In the genomic region with DNA sequence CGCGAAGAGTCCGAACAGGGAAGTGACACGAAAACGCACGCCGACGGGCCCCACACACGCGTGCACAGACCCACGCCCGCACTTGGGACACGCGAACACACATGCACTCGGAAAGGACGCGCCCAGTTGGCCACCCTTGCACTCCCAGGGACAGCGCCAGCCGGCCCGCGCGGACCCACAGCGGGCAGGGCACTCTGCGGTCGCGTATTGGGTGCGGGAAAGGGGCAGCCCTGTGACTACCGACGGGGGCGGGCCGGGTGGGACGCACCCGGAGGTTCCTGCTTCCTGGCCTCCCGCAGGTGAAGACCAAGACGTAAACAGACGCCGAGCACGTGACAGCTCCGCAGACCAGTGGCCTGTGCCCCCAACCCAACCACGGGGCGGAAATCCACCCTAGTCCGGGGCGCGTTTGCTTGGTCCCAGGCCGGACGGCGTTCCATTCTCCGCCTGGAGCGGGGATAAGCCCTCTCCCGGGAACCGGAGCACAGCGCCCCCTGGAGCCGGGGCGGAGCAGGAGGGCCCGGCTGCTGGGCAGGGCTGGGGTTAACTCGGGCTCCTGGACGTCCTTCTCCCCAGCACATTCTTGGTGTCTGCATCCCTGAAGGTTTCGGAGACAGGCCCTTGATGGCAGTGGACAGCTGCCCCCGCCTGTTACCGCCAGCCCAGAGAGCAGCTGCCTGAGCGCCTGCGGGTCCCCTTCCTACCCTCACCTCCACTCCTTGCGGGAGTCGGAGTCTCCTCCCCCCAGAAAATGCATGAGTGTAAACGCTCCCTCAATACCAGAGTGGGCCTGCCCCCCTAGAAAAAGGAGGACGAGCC, we compare ENCODE assay signal across 2 cellular contexts.
A peak's percentile ranks its signal among the peaks of the same experiment; 100 is the strongest.
TF ChIP-seq lines count a peak whose summit lies in the region.

No MANE protein-coding gene starts in this region.

TF ChIP-seq in HEK293, 187 proteins besides CTCF, POLR2A, EP300 and RAD21 (continues in another document):
- TF ChIP-seq ZBTB21 (tag by site-specific recombination; IDR thresholded peaks at IDR 0.05): no peak
- TF ChIP-seq ZNF529 (tag by site-specific recombination; IDR thresholded peaks at IDR 0.05; ENCODE audit: insufficient replicate concordance): no peak
- no peak for TF ChIP-seq ZNF658 (tag by site-specific recombination; IDR thresholded peaks at IDR 0.05)
- TF ChIP-seq, protein P1, sequence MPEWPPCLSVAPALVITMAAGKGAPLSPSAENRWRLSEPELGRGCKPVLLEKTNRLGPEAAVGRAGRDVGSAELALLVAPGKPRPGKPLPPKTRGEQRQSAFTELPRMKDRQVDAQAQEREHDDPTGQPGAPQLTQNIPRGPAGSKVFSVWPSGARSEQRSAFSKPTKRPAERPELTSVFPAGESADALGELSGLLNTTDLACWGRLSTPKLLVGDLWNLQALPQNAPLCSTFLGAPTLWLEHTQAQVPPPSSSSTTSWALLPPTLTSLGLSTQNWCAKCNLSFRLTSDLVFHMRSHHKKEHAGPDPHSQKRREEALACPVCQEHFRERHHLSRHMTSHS (tag by site-specific recombination; IDR thresholded peaks at IDR 0.05): no peak
- TF ChIP-seq, protein P2, sequence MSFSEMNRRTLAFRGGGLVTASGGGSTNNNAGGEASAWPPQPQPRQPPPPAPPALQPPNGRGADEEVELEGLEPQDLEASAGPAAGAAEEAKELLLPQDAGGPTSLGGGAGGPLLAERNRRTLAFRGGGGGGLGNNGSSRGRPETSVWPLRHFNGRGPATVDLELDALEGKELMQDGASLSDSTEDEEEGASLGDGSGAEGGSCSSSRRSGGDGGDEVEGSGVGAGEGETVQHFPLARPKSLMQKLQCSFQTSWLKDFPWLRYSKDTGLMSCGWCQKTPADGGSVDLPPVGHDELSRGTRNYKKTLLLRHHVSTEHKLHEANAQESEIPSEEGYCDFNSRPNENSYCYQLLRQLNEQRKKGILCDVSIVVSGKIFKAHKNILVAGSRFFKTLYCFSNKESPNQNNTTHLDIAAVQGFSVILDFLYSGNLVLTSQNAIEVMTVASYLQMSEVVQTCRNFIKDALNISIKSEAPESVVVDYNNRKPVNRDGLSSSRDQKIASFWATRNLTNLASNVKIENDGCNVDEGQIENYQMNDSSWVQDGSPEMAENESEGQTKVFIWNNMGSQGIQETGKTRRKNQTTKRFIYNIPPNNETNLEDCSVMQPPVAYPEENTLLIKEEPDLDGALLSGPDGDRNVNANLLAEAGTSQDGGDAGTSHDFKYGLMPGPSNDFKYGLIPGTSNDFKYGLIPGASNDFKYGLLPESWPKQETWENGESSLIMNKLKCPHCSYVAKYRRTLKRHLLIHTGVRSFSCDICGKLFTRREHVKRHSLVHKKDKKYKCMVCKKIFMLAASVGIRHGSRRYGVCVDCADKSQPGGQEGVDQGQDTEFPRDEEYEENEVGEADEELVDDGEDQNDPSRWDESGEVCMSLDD (tag by site-specific recombination; IDR thresholded peaks at IDR 0.05): peak; percentile 24; the same call in 1 of the 2 replicates
- no peak for TF ChIP-seq ZNF514 (tag by site-specific recombination; IDR thresholded peaks at IDR 0.05)
- TF ChIP-seq ZNF623 (tag by site-specific recombination; IDR thresholded peaks at IDR 0.05): no peak
- peak; percentile 54 for TF ChIP-seq ZIC2 (tag by site-specific recombination; IDR thresholded peaks at IDR 0.05)
- TF ChIP-seq, protein P3, sequence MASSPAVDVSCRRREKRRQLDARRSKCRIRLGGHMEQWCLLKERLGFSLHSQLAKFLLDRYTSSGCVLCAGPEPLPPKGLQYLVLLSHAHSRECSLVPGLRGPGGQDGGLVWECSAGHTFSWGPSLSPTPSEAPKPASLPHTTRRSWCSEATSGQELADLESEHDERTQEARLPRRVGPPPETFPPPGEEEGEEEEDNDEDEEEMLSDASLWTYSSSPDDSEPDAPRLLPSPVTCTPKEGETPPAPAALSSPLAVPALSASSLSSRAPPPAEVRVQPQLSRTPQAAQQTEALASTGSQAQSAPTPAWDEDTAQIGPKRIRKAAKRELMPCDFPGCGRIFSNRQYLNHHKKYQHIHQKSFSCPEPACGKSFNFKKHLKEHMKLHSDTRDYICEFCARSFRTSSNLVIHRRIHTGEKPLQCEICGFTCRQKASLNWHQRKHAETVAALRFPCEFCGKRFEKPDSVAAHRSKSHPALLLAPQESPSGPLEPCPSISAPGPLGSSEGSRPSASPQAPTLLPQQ (tag by site-specific recombination; IDR thresholded peaks at IDR 0.05): peak; percentile 55; the same call in 1 of the 2 replicates
- TF ChIP-seq, protein P4, sequence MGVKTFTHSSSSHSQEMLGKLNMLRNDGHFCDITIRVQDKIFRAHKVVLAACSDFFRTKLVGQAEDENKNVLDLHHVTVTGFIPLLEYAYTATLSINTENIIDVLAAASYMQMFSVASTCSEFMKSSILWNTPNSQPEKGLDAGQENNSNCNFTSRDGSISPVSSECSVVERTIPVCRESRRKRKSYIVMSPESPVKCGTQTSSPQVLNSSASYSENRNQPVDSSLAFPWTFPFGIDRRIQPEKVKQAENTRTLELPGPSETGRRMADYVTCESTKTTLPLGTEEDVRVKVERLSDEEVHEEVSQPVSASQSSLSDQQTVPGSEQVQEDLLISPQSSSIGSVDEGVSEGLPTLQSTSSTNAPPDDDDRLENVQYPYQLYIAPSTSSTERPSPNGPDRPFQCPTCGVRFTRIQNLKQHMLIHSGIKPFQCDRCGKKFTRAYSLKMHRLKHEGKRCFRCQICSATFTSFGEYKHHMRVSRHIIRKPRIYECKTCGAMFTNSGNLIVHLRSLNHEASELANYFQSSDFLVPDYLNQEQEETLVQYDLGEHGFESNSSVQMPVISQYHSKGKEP (tag by site-specific recombination; IDR thresholded peaks at IDR 0.05): no peak
- TF ChIP-seq, protein P5, sequence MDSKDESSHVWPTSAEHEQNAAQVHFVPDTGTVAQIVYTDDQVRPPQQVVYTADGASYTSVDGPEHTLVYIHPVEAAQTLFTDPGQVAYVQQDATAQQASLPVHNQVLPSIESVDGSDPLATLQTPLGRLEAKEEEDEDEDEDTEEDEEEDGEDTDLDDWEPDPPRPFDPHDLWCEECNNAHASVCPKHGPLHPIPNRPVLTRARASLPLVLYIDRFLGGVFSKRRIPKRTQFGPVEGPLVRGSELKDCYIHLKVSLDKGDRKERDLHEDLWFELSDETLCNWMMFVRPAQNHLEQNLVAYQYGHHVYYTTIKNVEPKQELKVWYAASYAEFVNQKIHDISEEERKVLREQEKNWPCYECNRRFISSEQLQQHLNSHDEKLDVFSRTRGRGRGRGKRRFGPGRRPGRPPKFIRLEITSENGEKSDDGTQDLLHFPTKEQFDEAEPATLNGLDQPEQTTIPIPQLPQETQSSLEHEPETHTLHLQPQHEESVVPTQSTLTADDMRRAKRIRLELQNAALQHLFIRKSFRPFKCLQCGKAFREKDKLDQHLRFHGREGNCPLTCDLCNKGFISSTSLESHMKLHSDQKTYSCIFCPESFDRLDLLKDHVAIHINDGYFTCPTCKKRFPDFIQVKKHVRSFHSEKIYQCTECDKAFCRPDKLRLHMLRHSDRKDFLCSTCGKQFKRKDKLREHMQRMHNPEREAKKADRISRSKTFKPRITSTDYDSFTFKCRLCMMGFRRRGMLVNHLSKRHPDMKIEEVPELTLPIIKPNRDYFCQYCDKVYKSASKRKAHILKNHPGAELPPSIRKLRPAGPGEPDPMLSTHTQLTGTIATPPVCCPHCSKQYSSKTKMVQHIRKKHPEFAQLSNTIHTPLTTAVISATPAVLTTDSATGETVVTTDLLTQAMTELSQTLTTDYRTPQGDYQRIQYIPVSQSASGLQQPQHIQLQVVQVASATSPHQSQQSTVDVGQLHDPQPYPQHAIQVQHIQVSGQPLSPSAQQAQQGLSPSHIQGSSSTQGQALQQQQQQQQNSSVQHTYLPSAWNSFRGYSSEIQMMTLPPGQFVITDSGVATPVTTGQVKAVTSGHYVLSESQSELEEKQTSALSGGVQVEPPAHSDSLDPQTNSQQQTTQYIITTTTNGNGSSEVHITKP (tag by site-specific recombination; IDR thresholded peaks at IDR 0.05): peak; percentile 85
- peak; percentile 68; the same call in 1 of the 2 replicates for TF ChIP-seq ZBTB8A (tag by site-specific recombination; IDR thresholded peaks at IDR 0.05)

TF ChIP-seq in HepG2, 621 proteins besides CTCF, POLR2A, EP300 and RAD21 (continues in another document):
- TF ChIP-seq HNF4A (CRISPR knock-in tag; IDR thresholded peaks at IDR 0.05) (peak; percentile 39; the same call in 1 of the 2 replicates), ETV5 (CRISPR knock-in tag; IDR thresholded peaks at IDR 0.05; ENCODE audit: borderline replicate concordance) (peak; percentile 49; the same call in 1 of the 2 replicates), SAFB2 (CRISPR knock-in tag; IDR thresholded peaks at IDR 0.05; ENCODE audit: borderline replicate concordance, low read depth) (peak; percentile 14; the same call in 1 of the 2 replicates), YEATS2 (CRISPR knock-in tag; IDR thresholded peaks at IDR 0.05; ENCODE audit: borderline replicate concordance) (0 out of 2 replicates have a peak, but pooled peaks have one; percentile 41), ZNF7 (CRISPR knock-in tag; IDR thresholded peaks at IDR 0.05) (no peak), ZNF619 (CRISPR knock-in tag; IDR thresholded peaks at IDR 0.05) (peak; percentile 64), CBX1 (IDR thresholded peaks at IDR 0.05; ENCODE audit: low read depth) (no peak), GATAD2A (CRISPR knock-in tag; IDR thresholded peaks at IDR 0.05) (peak; percentile 17; the same call in 1 of the 2 replicates), TCF7L2 (IDR thresholded peaks at IDR 0.05; ENCODE audit: low read depth, low read length) (no peak), RARA (CRISPR knock-in tag; IDR thresholded peaks at IDR 0.05) (0 out of 2 replicates have a peak, but pooled peaks have one; percentile 28), FOXA1 (IDR thresholded peaks at IDR 0.05) (no peak), FOXA1 (CRISPR knock-in tag; IDR thresholded peaks at IDR 0.05) (peak; percentile 32; the same call in 1 of the 2 replicates), ZNF552 (CRISPR knock-in tag; IDR thresholded peaks at IDR 0.05; ENCODE audit: borderline replicate concordance) (peak; percentile 55; the same call in 1 of the 2 replicates), ARNTL (CRISPR knock-in tag; IDR thresholded peaks at IDR 0.05) (peak; percentile 27), NFE2L1 (CRISPR knock-in tag; IDR thresholded peaks at IDR 0.05; ENCODE audit: borderline replicate concordance) (no peak), RORA (CRISPR knock-in tag; IDR thresholded peaks at IDR 0.05) (no peak), ATF7-NPFF (CRISPR knock-in tag; IDR thresholded peaks at IDR 0.05; ENCODE audit: low read depth) (no peak)
- TF ChIP-seq, protein P6, sequence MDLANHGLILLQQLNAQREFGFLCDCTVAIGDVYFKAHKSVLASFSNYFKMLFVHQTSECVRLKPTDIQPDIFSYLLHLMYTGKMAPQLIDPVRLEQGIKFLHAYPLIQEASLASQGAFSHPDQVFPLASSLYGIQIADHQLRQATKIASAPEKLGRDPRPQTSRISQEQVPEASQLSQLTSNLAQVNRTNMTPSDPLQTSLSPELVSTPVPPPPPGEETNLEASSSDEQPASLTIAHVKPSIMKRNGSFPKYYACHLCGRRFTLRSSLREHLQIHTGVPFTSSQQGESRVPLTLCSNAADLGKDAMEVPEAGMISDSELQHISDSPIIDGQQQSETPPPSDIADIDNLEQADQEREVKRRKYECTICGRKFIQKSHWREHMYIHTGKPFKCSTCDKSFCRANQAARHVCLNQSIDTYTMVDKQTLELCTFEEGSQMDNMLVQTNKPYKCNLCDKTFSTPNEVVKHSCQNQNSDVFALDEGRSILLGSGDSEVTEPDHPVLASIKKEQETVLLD (CRISPR knock-in tag; IDR thresholded peaks at IDR 0.05; ENCODE audit: low read depth): peak; percentile 67; the same call in 1 of the 2 replicates
- TF ChIP-seq, protein P7, sequence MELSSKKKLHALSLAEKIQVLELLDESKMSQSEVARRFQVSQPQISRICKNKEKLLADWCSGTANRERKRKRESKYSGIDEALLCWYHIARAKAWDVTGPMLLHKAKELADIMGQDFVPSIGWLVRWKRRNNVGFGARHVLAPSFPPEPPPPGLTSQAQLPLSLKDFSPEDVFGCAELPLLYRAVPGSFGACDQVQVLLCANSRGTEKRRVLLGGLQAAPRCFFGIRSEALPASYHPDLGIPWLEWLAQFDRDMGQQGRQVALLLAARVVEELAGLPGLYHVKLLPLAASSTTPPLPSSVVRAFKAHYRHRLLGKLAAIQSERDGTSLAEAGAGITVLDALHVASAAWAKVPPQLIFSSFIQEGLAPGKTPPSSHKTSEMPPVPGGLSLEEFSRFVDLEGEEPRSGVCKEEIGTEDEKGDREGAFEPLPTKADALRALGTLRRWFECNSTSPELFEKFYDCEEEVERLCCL (CRISPR knock-in tag; IDR thresholded peaks at IDR 0.05; ENCODE audit: borderline replicate concordance): no peak; the same call in 1 of the 2 replicates
- TF ChIP-seq, protein P8, sequence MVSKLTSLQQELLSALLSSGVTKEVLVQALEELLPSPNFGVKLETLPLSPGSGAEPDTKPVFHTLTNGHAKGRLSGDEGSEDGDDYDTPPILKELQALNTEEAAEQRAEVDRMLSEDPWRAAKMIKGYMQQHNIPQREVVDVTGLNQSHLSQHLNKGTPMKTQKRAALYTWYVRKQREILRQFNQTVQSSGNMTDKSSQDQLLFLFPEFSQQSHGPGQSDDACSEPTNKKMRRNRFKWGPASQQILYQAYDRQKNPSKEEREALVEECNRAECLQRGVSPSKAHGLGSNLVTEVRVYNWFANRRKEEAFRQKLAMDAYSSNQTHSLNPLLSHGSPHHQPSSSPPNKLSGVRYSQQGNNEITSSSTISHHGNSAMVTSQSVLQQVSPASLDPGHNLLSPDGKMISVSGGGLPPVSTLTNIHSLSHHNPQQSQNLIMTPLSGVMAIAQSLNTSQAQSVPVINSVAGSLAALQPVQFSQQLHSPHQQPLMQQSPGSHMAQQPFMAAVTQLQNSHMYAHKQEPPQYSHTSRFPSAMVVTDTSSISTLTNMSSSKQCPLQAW (CRISPR knock-in tag; IDR thresholded peaks at IDR 0.05): peak; percentile 31; the same call in 1 of the 2 replicates
- TF ChIP-seq, protein P9, sequence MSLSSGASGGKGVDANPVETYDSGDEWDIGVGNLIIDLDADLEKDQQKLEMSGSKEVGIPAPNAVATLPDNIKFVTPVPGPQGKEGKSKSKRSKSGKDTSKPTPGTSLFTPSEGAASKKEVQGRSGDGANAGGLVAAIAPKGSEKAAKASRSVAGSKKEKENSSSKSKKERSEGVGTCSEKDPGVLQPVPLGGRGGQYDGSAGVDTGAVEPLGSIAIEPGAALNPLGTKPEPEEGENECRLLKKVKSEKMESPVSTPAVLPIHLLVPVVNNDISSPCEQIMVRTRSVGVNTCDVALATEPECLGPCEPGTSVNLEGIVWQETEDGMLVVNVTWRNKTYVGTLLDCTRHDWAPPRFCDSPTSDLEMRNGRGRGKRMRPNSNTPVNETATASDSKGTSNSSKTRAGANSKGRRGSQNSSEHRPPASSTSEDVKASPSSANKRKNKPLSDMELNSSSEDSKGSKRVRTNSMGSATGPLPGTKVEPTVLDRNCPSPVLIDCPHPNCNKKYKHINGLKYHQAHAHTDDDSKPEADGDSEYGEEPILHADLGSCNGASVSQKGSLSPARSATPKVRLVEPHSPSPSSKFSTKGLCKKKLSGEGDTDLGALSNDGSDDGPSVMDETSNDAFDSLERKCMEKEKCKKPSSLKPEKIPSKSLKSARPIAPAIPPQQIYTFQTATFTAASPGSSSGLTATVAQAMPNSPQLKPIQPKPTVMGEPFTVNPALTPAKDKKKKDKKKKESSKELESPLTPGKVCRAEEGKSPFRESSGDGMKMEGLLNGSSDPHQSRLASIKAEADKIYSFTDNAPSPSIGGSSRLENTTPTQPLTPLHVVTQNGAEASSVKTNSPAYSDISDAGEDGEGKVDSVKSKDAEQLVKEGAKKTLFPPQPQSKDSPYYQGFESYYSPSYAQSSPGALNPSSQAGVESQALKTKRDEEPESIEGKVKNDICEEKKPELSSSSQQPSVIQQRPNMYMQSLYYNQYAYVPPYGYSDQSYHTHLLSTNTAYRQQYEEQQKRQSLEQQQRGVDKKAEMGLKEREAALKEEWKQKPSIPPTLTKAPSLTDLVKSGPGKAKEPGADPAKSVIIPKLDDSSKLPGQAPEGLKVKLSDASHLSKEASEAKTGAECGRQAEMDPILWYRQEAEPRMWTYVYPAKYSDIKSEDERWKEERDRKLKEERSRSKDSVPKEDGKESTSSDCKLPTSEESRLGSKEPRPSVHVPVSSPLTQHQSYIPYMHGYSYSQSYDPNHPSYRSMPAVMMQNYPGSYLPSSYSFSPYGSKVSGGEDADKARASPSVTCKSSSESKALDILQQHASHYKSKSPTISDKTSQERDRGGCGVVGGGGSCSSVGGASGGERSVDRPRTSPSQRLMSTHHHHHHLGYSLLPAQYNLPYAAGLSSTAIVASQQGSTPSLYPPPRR (CRISPR knock-in tag; IDR thresholded peaks at IDR 0.05; ENCODE audit: borderline replicate concordance): no peak
